Comparison of ENCODE assay signal across 8 cellular contexts in genomic region chr4:5890063-5890727, GRCh38. TPM values are rescaled to one million over a fixed set of nuclear protein-coding genes. Genes with fewer than 3 reads are reported as not detected.
DNase-seq lines count a peak whose midpoint lies in the region; ATAC-seq, FAIRE-seq and TF ChIP-seq lines count a peak whose summit lies in the region.

No MANE protein-coding gene starts in this region.

- intact Hi-C loops in pancreas (cut with DNase I), result no loop called here

- ATAC-seq in pancreas (peak in 3 of 4 donors; percentile 40 to 69 (median 64)), GM18858 (IDR thresholded peaks at IDR 0.05; ENCODE audit: unreplicated experiment) (no peak), HG02852 (IDR thresholded peaks at IDR 0.05; ENCODE audit: unreplicated experiment) (no peak)

- TF ChIP-seq CTCF in GM13977 (IDR thresholded peaks at IDR 0.05; ENCODE audit: extremely low read depth, insufficient read depth, missing control alignments) (no peak), pancreas (IDR thresholded peaks at IDR 0.05) (no peak)

- in situ Hi-C loops in GM13977 (cut with MboI; ENCODE audit: low pct_unique_long_range_greater_than_20kb, low sequenced_read_pairs, unreplicated experiment), result no loop called here

- H3K9me3 ChIP-seq in pancreas, result no peaks in the 10 kb centered on the region

- H3K4me1 ChIP-seq in pancreas, result peaks cover 0 to 5% (median 0%) of the 10 kb centered on the region in 3 donors

- H3K27me3 ChIP-seq in pancreas, result peaks cover 4 to 51% (median 11%) of the 10 kb centered on the region in 4 donors

- no peak overlapping the region for H3K4me3 ChIP-seq in pancreas

- no peak overlapping the region for H3K27ac ChIP-seq in pancreas

- WGBS in pancreas, 2 donors, result 2% methylated on average over 38 to 41 of the region's 41 CpGs

- no peaks in the 10 kb centered on the region for H3K36me3 ChIP-seq in pancreas

- DNase-seq in GM13977 (ENCODE audit: low spot score) (peak; percentile 43), NCI-H2196 (lab: John Stamatoyannopoulos, UW; ENCODE audit: unreplicated experiment) (peak; percentile 87), ecto neural progenitor cell (ENCODE audit: low spot score) (peak; percentile 89), pancreas (peak in 1 of 6 donors; percentile 61), activated T-cell treated with anti-CD3 and anti-CD28 coated beads for 4 hours (no peak), AG08396 (ENCODE audit: low spot score) (no peak)

- FAIRE-seq in pancreas (lab: Jason Lieb, UNC), result no peak

RNA-seq across cellular contexts. Expression of gene CRMP1, which starts 2.7 kb away (rescaled TPM):
- total RNA-seq in pancreas, result 1 to 10 TPM in 3 of 6 donors, under 1 TPM in 3; 0.69 to 3.5 (median 1.4) TPM
- polyA plus RNA-seq in pancreas, result 10 to 100 TPM in 1 of 2 donors, 1 to 10 TPM in 1; 4.6 to 21.4 TPM

Comparison
In these comparisons a context has a peak if more than half of its experiments do, and no peak if none do; other contexts are left out.
1. DNase-seq: peak in GM13977 (single experiment), NCI-H2196 (single experiment) and ecto neural progenitor cell (single experiment); none in activated T-cell treated with anti-CD3 and anti-CD28 coated beads for 4 hours (single experiment) and AG08396 (single experiment).
2. ATAC-seq: peak in pancreas (3 of 4); none in GM18858 (single experiment) and HG02852 (single experiment).